11 cellular contexts compared by ENCODE assay signal in the genomic region with DNA sequence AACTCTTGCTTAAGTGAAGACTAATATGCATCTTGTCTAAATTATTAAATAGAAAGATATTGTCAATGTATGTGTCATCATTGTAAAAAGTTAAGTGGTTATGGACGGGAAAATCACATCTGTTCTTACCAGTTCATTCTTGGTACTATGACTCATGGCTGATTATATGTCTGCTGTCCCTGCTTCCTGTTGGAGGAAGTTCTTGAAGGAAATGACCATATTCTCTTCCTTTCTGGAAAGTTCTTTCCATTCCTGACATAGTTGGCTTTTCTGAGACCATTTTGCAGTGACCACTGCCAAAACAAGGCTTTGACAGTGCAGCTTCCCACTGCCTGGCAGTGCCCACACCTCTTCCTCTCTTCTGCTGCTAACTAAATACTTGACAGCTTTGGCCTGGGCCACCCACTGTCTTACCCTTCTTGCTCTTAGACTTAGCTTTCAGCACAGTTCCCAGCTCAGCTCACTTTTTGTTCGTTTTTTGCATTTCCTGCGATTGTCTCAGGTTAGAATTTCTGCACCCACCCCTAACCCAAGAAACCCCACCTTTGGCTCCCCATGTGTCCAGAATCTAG. TPM values are rescaled to one million over a fixed set of nuclear protein-coding genes. Genes with fewer than 3 reads are reported as not detected.
DNase-seq lines count a peak whose midpoint lies in the region; ATAC-seq and TF ChIP-seq lines count a peak whose summit lies in the region.
"Had no signal": no experiment of that assay in that cellular context is flagged by ENCODE, and none has a peak within 500 bp of the region (broad histone marks: within the 10 kb centered on the region; RNA-seq: fewer than 3 reads in every experiment).

No MANE protein-coding gene starts in this region.

- CTCF ChIA-PET in BJ (lab: Yijun Ruan, JAX): no interaction called here

- H2BK120ac ChIP-seq in mesendoderm (ENCODE audit: low read depth, low read length): no peak overlapping the region

- no peak overlapping the region for H3K27ac ChIP-seq in mesendoderm (ENCODE audit: low read depth, low read length)

- no peak for TF ChIP-seq CTCF in BJ (IDR thresholded peaks at IDR 0.05; ENCODE audit: insufficient read depth, low read depth, low read length)

- no peak overlapping the region for H3K4me2 ChIP-seq in mesendoderm (ENCODE audit: low read length)

- H3K23ac ChIP-seq in mesendoderm (ENCODE audit: low read length): no peak overlapping the region

- POLR2A ChIA-PET in BJ (lab: Charles Lee): no interaction called here

- no peaks in the 10 kb centered on the region for H3K79me1 ChIP-seq in mesendoderm (ENCODE audit: low read length)

- H2AK5ac ChIP-seq in mesendoderm (ENCODE audit: low read length): no peak overlapping the region

- H4K5ac ChIP-seq in mesendoderm (ENCODE audit: low read length): no peak overlapping the region

- no CpG with 5 or more reads among the region's 3 CpGs for WGBS in mesendoderm (ENCODE audit: extremely low coverage, insufficient coverage, low lambda C conversion rate)

- H3K9ac ChIP-seq in mesendoderm (ENCODE audit: low read length): no peak overlapping the region

- H3K36me3 ChIP-seq in BJ (ENCODE audit: control insufficient read depth, insufficient read depth, low read length) (no peaks in the 10 kb centered on the region), mesendoderm (ENCODE audit: control insufficient read depth, insufficient read depth, low read length) (no peaks in the 10 kb centered on the region)

- H3K4me3 ChIP-seq in BJ (ENCODE audit: low read depth, low read length) (no peak overlapping the region), mesendoderm (ENCODE audit: low read length) (no peak overlapping the region)

- no peak overlapping the region for H2BK15ac ChIP-seq in mesendoderm (replicated peaks; ENCODE audit: low read depth)

- no peaks in the 10 kb centered on the region for H3K27me3 ChIP-seq in BJ (ENCODE audit: control insufficient read depth, insufficient read depth, low read length)
- no peaks in the 10 kb centered on the region for H3K27me3 ChIP-seq in mesendoderm (ENCODE audit: insufficient read depth, low read length, poor library complexity)

- H2BK5ac ChIP-seq in mesendoderm (ENCODE audit: low read length): no peak overlapping the region

- no peak overlapping the region for H3K18ac ChIP-seq in mesendoderm (ENCODE audit: low read length)

- H3K4ac ChIP-seq in mesendoderm (ENCODE audit: low read depth, low read length): no peak overlapping the region

- ATAC-seq in HG03457 (IDR thresholded peaks at IDR 0.05; ENCODE audit: unreplicated experiment) (no peak), HG02885 (IDR thresholded peaks at IDR 0.05; ENCODE audit: poor library complexity, unreplicated experiment) (no peak), GM19463 (IDR thresholded peaks at IDR 0.05; ENCODE audit: unreplicated experiment) (no peak)

- no peak overlapping the region for H4K8ac ChIP-seq in mesendoderm (ENCODE audit: low read depth, low read length)

- H3K79me2 ChIP-seq in mesendoderm (ENCODE audit: control insufficient read depth, insufficient read depth, low read length): no peaks in the 10 kb centered on the region

- H3K4me1 ChIP-seq in mesendoderm (ENCODE audit: control insufficient read depth, low read depth, low read length): no peaks in the 10 kb centered on the region

- H3K56ac ChIP-seq in mesendoderm (ENCODE audit: low read length): no peak overlapping the region

- DNase-seq in BJ (ENCODE audit: low read depth): peak; percentile 79
- peak; percentile 12 to 14 for DNase-seq in Kasumi-1 (lab: John Stamatoyannopoulos, UW)
- DNase-seq in brain pericyte (ENCODE audit: low read depth, low spot score): peak; percentile 26
- DNase-seq in mesendoderm: peak; percentile 19
- DNase-seq in NCI-H128 (lab: John Stamatoyannopoulos, UW; ENCODE audit: unreplicated experiment): no peak
- DNase-seq: activated B cell treated with CpG ODN at 0.5 μM for 24 hours, midbrain, NCI-H1930 had no signal

RNA-seq across cellular contexts. Expression of gene CLDN24, which starts 13.2 kb away (rescaled TPM):
- polyA plus RNA-seq in BJ (2011; rRNA removed): not detected in 2 replicates
- polyA minus RNA-seq in BJ (2011; rRNA and poly(A)+ RNA removed): not detected in 2 replicates
- not detected for polyA plus RNA-seq in mesendoderm (2013, experiment 1 of 2)
- not detected for polyA plus RNA-seq in mesendoderm (2013, experiment 2 of 2)

RNA-seq across cellular contexts. Expression of gene CLDN22, which starts 15.4 kb away (rescaled TPM):
- 0.06 and 0.07 TPM in 2 replicates for polyA plus RNA-seq in BJ (2011; rRNA removed)
- not detected in 2 replicates for polyA minus RNA-seq in BJ (2011; rRNA and poly(A)+ RNA removed)
- polyA plus RNA-seq in mesendoderm (2013, experiment 1 of 2): not detected
- not detected for polyA plus RNA-seq in mesendoderm (2013, experiment 2 of 2)
